In genomic region chr10:108399466-108399865, GRCh38 we compare ENCODE assay signal across 21 cellular contexts.
"Had no signal": no experiment of that assay in that cellular context is flagged by ENCODE, and none has a peak within 500 bp of the region (broad histone marks: within the 10 kb centered on the region; RNA-seq: fewer than 3 reads in every experiment).

No MANE protein-coding gene starts in this region.

- H3K27ac ChIP-seq: coronary artery, dorsolateral prefrontal cortex, esophagus muscularis mucosa, foreskin keratinocyte, gastroesophageal sphincter, heart left ventricle, hepatocyte, left lung, lower lobe of right lung had no signal

- H3K9me3 ChIP-seq: esophagus muscularis mucosa, gastroesophageal sphincter, heart left ventricle, left lung, lower lobe of right lung had no signal

- H3K4me1 ChIP-seq: esophagus muscularis mucosa, foreskin keratinocyte, gastroesophageal sphincter, heart left ventricle, left lung, lower lobe of right lung had no signal

- H3K27ac Mint-ChIP-seq: immature natural killer cell; mesothelial cell of epicardium; naive thymus-derived CD4-positive, alpha-beta T cell had no signal

- DNase-seq: dermis blood vessel endothelial cell; dorsolateral prefrontal cortex; effector CD4-positive, alpha-beta T cell; effector memory CD4-positive, alpha-beta T cell; foreskin keratinocyte; heart left ventricle; hypothalamus; immature natural killer cell; islet precursor cell; kidney; kidney glomerular epithelial cell; left lung; left ventricle myocardium superior; lower lobe of right lung; mesenchymal stem cell; naive thymus-derived CD4-positive, alpha-beta T cell had no signal

- H3K36me3 ChIP-seq: esophagus muscularis mucosa, gastroesophageal sphincter, heart left ventricle, left lung, lower lobe of right lung had no signal

- H3K27me3 ChIP-seq: esophagus muscularis mucosa, foreskin keratinocyte, gastroesophageal sphincter, heart left ventricle, hepatocyte, left lung had no signal

- H3K36me3 Mint-ChIP-seq: immature natural killer cell; mesothelial cell of epicardium; naive thymus-derived CD4-positive, alpha-beta T cell had no signal

- H3K4me3 ChIP-seq: coronary artery, dorsolateral prefrontal cortex, esophagus muscularis mucosa, gastroesophageal sphincter, heart left ventricle, hepatocyte, left lung, lower lobe of right lung had no signal

- H3K4me2 ChIP-seq: hepatocyte had no signal

- H2AFZ ChIP-seq: hepatocyte had no signal

- H3K4me1 Mint-ChIP-seq: immature natural killer cell; mesothelial cell of epicardium; naive thymus-derived CD4-positive, alpha-beta T cell had no signal

- ATAC-seq: foreskin keratinocyte; gastroesophageal sphincter; heart left ventricle; left lung; left ventricle myocardium superior; lower lobe of right lung; naive thymus-derived CD4-positive, alpha-beta T cell had no signal

- H3K27me3 Mint-ChIP-seq: naive thymus-derived CD4-positive, alpha-beta T cell had no signal

- H3K4me3 Mint-ChIP-seq: immature natural killer cell; mesothelial cell of epicardium; naive thymus-derived CD4-positive, alpha-beta T cell had no signal

- H3K79me2 ChIP-seq: hepatocyte had no signal
